9 cellular contexts compared by ENCODE assay signal in genomic region chr19:38682195-38682867, GRCh38. TPM values are rescaled to one million over a fixed set of nuclear protein-coding genes. Genes with fewer than 3 reads are reported as not detected.
DNase-seq lines count a peak whose midpoint lies in the region; ATAC-seq and TF ChIP-seq lines count a peak whose summit lies in the region.
"Had no signal": no experiment of that assay in that cellular context is flagged by ENCODE, and none has a peak within 500 bp of the region (broad histone marks: within the 10 kb centered on the region; RNA-seq: fewer than 3 reads in every experiment).

No MANE protein-coding gene starts in this region.

- no peak overlapping the region; the same call in 1 of the 2 replicates for H3K9ac ChIP-seq in SK-N-SH

- ATAC-seq in SK-N-SH treated with all-trans-retinoic acid at 6 μM for 48 hours: no peak
- no peak for ATAC-seq in lung (ENCODE audit: insufficient read depth, low FRiP score)
- no peak for ATAC-seq in thoracic aorta (ENCODE audit: insufficient number of reproducible peaks, low FRiP score, low read depth)
- ATAC-seq in GM21447 (IDR thresholded peaks at IDR 0.05; ENCODE audit: unreplicated experiment): no peak
- ATAC-seq in GM21367 (IDR thresholded peaks at IDR 0.05; ENCODE audit: unreplicated experiment): no peak
- no peak for ATAC-seq in GM21529 (IDR thresholded peaks at IDR 0.05; ENCODE audit: unreplicated experiment)

- TF ChIP-seq EP300 in SK-N-SH (IDR thresholded peaks at IDR 0.05; ENCODE audit: borderline replicate concordance in 1 of 2, low read depth in 1 of 2, low read length in 1 of 2): no peak

- H3K27me3 ChIP-seq in SK-N-SH (ENCODE audit: insufficient read depth) (no peaks in the 10 kb centered on the region), breast epithelium (no peaks in the 10 kb centered on the region), lung (ENCODE audit: control insufficient read depth, insufficient read depth) (no peaks in the 10 kb centered on the region), thoracic aorta (replicated peaks; ENCODE audit: insufficient read depth) (no peaks in the 10 kb centered on the region)

- 0 out of 2 replicates have a peak overlapping the region, but pooled peaks have one; percentile 66 for H3K4me2 ChIP-seq in SK-N-SH

- H3K79me2 ChIP-seq in SK-N-SH (ENCODE audit: insufficient read depth): peaks cover 91% of the 10 kb centered on the region

- peaks cover 58% of the 10 kb centered on the region for H3F3A ChIP-seq in SK-N-SH (replicated peaks; ENCODE audit: insufficient read depth)

- no peaks in the 10 kb centered on the region for H3K9me2 ChIP-seq in SK-N-SH

- no peaks in the 10 kb centered on the region for H3K9me3 ChIP-seq in SK-N-SH
- H3K9me3 ChIP-seq in breast epithelium: no peaks in the 10 kb centered on the region
- no peaks in the 10 kb centered on the region for H3K9me3 ChIP-seq in lung (ENCODE audit: control insufficient read depth in 2 of 2, insufficient read depth in 1 of 2, low read length in 1 of 2)
- no peaks in the 10 kb centered on the region for H3K9me3 ChIP-seq in thoracic aorta

- TF ChIP-seq POLR2A in breast epithelium (IDR thresholded peaks at IDR 0.05): no peak

- POLR2A ChIA-PET in SK-N-SH (lab: Yijun Ruan, JAX): no interaction called here

- no peak overlapping the region for H2AFZ ChIP-seq in SK-N-SH (ENCODE audit: low read depth)

- intact Hi-C loops in breast epithelium (cut with DNase I; ENCODE audit: low total_unique reads): no loop called here

- no peak for DNase-seq in SK-N-SH
- DNase-seq in breast epithelium (ENCODE audit: low spot score in 2 of 2): no peak
- DNase-seq in lung (ENCODE audit: low spot score): no peak
- no peak for DNase-seq in thoracic aorta (ENCODE audit: low spot score)
- DNase-seq: KBM-7 had no signal

- 94% methylated on average over 11 of the region's 11 CpGs for WGBS in SK-N-SH (ENCODE audit: low lambda C conversion rate)
- WGBS in lung, 2 donors: 72 to 87% methylated on average over 11 of the region's 11 CpGs

- H3K4me3 ChIP-seq in SK-N-SH (ENCODE audit: low read depth in 2 of 2, low read length in 1 of 2) (no peak overlapping the region), breast epithelium (no peak overlapping the region), lung (no peak overlapping the region), thoracic aorta (no peak overlapping the region)

- H3K4me1 ChIP-seq in SK-N-SH (ENCODE audit: control insufficient read depth in 1 of 2, insufficient read depth in 2 of 2, low read depth in 1 of 2, low read length in 1 of 2) (peaks cover 41 to 59% of the 10 kb centered on the region in 2 experiments; a peak in 3 of 4 replicates), breast epithelium (peaks cover 27 to 52% of the 10 kb centered on the region in 2 donors), lung (ENCODE audit: control insufficient read depth in 2 of 2, insufficient read depth in 2 of 2, low read length in 2 of 2) (peaks cover 49 to 63% of the 10 kb centered on the region in 2 donors), thoracic aorta (ENCODE audit: control insufficient read depth in 1 of 2, low read depth in 2 of 2) (peaks cover 60 to 98% of the 10 kb centered on the region in 2 donors)

- H3K36me3 ChIP-seq in SK-N-SH (replicated peaks in 1 of 2; ENCODE audit: control insufficient read depth in 1 of 2, insufficient read depth in 2 of 2, low read length in 1 of 2) (peaks cover under 1 to 19% of the 10 kb centered on the region in 2 experiments), breast epithelium (no peaks in the 10 kb centered on the region), lung (ENCODE audit: control insufficient read depth in 2 of 2, insufficient read depth in 2 of 2, low read length in 2 of 2) (peaks cover 0 to 16% of the 10 kb centered on the region in 2 donors), thoracic aorta (peaks cover 4% of the 10 kb centered on the region)

- H3K27ac ChIP-seq in SK-N-SH (ENCODE audit: low read depth in 2 of 2, low read length in 1 of 2) (peak overlapping the region; percentile 64 to 99; a peak in 3 of 4 replicates), breast epithelium (peak overlapping the region; percentile 98 to 99), lung (ENCODE audit: low read depth in 1 of 2, low read length in 1 of 2) (peak overlapping the region; percentile 95 to 98), thoracic aorta (peak overlapping the region; percentile 99 to 100)

- TF ChIP-seq RAD21 in SK-N-SH (IDR thresholded peaks at IDR 0.05; ENCODE audit: low read length): no peak

- CTCF ChIA-PET in SK-N-SH (lab: Yijun Ruan, JAX): no interaction called here

- H4K20me1 ChIP-seq in SK-N-SH (ENCODE audit: insufficient read depth): peaks cover 25% of the 10 kb centered on the region; the same call in 1 of the 2 replicates

- TF ChIP-seq CTCF in SK-N-SH (IDR thresholded peaks at IDR 0.05): no peak
- TF ChIP-seq CTCF in breast epithelium (IDR thresholded peaks at IDR 0.05): no peak
- no peak for TF ChIP-seq CTCF in lung (IDR thresholded peaks at IDR 0.05; ENCODE audit: control extremely low read depth, extremely low read depth)
- TF ChIP-seq CTCF in thoracic aorta (IDR thresholded peaks at IDR 0.05): no peak

TF ChIP-seq in SK-N-SH, 30 proteins besides CTCF, POLR2A, EP300 and RAD21:
- no peak for TF ChIP-seq IRF3 (IDR thresholded peaks at IDR 0.05; ENCODE audit: low read depth, low read length)
- no peak for TF ChIP-seq GATA2 (CRISPR knock-in tag; IDR thresholded peaks at IDR 0.05)
- no peak for TF ChIP-seq NFIC (IDR thresholded peaks at IDR 0.05; ENCODE audit: borderline replicate concordance)
- no peak for TF ChIP-seq NRF1 (IDR thresholded peaks at IDR 0.05; ENCODE audit: low read depth, low read length)
- no peak for TF ChIP-seq MXI1 (IDR thresholded peaks at IDR 0.05; ENCODE audit: low read depth, low read length)
- no peak for TF ChIP-seq EZH2phosphoT487 (IDR thresholded peaks at IDR 0.05; ENCODE audit: borderline replicate concordance, low read depth)

TF ChIP-seq in SK-N-SH treated with all-trans-retinoic acid at 6 μM for 48 hours, 23 proteins besides CTCF, POLR2A, EP300 and RAD21:
- TF ChIP-seq CREB5 (CRISPR knock-in tag; IDR thresholded peaks at IDR 0.05; ENCODE audit: low read depth) (no peak), ZNF565 (CRISPR knock-in tag; conservative IDR thresholded peaks at IDR 0.05; ENCODE audit: low read depth) (no peak), CSDC2 (CRISPR knock-in tag; IDR thresholded peaks at IDR 0.05) (no peak), TOX (CRISPR knock-in tag; IDR thresholded peaks at IDR 0.05; ENCODE audit: borderline replicate concordance) (no peak), SNAI2 (CRISPR knock-in tag; IDR thresholded peaks at IDR 0.05) (no peak), CSRNP3 (CRISPR knock-in tag; IDR thresholded peaks at IDR 0.05) (no peak), GLIS3 (CRISPR knock-in tag; IDR thresholded peaks at IDR 0.05) (no peak), ZNF8 (CRISPR knock-in tag; IDR thresholded peaks at IDR 0.05) (no peak), TCF4 (CRISPR knock-in tag; IDR thresholded peaks at IDR 0.05; ENCODE audit: borderline replicate concordance) (no peak)

RNA-seq across cellular contexts. Expression of gene ACTN4, which starts 34.9 kb away (rescaled TPM):
- 494 and 598 TPM in 2 replicates for polyA plus RNA-seq in SK-N-SH (2012; rRNA removed)
- polyA plus RNA-seq in SK-N-SH (2012; cell fraction: cytosol; rRNA removed): 222 and 365 TPM in 2 replicates
- polyA plus RNA-seq in SK-N-SH (2012; cell fraction: nucleus; rRNA removed): 687 and 951 TPM in 2 replicates
- total RNA-seq in breast epithelium: 100 to 1,000 TPM; 182 to 296 (median 269) TPM
- 100 to 1,000 TPM; 339 to 552 TPM for total RNA-seq in lung
- polyA plus RNA-seq in lung: 100 to 1,000 TPM; 229 to 394 TPM
- 1,000 to 10,000 TPM in 1 of 2 donors, 100 to 1,000 TPM in 1; 668 to 1,387 TPM for total RNA-seq in thoracic aorta
